In genomic region chr6:44387346-44388134, GRCh38 we compare ENCODE assay signal across 8 cellular contexts. TPM values are rescaled to one million over a fixed set of nuclear protein-coding genes. Genes with fewer than 3 reads are reported as not detected.
DNase-seq lines count a peak whose midpoint lies in the region; ATAC-seq and TF ChIP-seq lines count a peak whose summit lies in the region.

Gene CDC5L (plus strand): TSS chr6:44387706. CDS start chr6:44387824, 118 bp downstream.

- H3K4me1 Mint-ChIP-seq in activated T-cell treated with anti-CD3 and anti-CD28 coated beads, Interleukin-2, amount 50 U/mL, for 4 hours (ENCODE audit: low read depth) = peaks cover 37% of the 10 kb centered on the region

- H3K36me3 ChIP-seq in Panc1 (ENCODE audit: control insufficient read depth, insufficient read depth, low read length) (peaks cover 9% of the 10 kb centered on the region), esophagus (ENCODE audit: control insufficient read depth in 2 of 2, insufficient read depth in 2 of 2, low read length in 1 of 2) (peaks cover 0 to 6% of the 10 kb centered on the region in 2 donors), mucosa of stomach (ENCODE audit: control insufficient read depth, insufficient read depth, low read length) (no peaks in the 10 kb centered on the region)

- no TSS peak for BruUV-seq in Panc1 (replicated peaks; lab: Mats Ljungman, UMichigan)

- intact Hi-C loops in Panc1 (cut with micrococcal nuclease; ENCODE audit: unreplicated experiment) = no loop called here

- H3K4me3 ChIP-seq in Panc1 (ENCODE audit: low read depth in 2 of 2, low read length in 2 of 2) = peak within 1 kb of the TSS; percentile 91
- H3K4me3 ChIP-seq in esophagus (ENCODE audit: low read depth in 1 of 2, low read length in 2 of 2) = peak within 1 kb of the TSS; percentile 93 to 97
- peak within 1 kb of the TSS; percentile 84 for H3K4me3 ChIP-seq in mucosa of stomach (ENCODE audit: low read length)

- peak; percentile 99 for DNase-seq in DMS153 treated with DMSO at 0.1 percent for 48 hours (lab: John Stamatoyannopoulos, UW; ENCODE audit: unreplicated experiment)
- peak; percentile 97 for DNase-seq in KG1 (lab: John Stamatoyannopoulos, UW)
- peak; percentile 99 for DNase-seq in Panc1 (ENCODE audit: low read depth, low spot score)
- DNase-seq in activated T-cell treated with anti-CD3 and anti-CD28 coated beads, Interleukin-2, amount 50 U/mL, for 4 hours = peak; percentile 88
- DNase-seq in stimulated activated CD8-positive, alpha-beta memory T cell treated with anti-CD3 and anti-CD28 coated beads, Interleukin-7, amount 100 ng/mL, for 1 hour (ENCODE audit: low read depth in 2 of 2) = peak; percentile 71 to 76

- 0% methylated on average over 48 to 56 of the region's 56 CpGs for whole genome bisulfite sequencing in esophagus, 2 donors

- H3K27me3 Mint-ChIP-seq in activated T-cell treated with anti-CD3 and anti-CD28 coated beads, Interleukin-2, amount 50 U/mL, for 4 hours (ENCODE audit: low read depth) = no peaks in the 10 kb centered on the region

- H3K27me3 ChIP-seq in Panc1 (ENCODE audit: control insufficient read depth, insufficient read depth, low read length) (no peaks in the 10 kb centered on the region), esophagus (ENCODE audit: control insufficient read depth in 1 of 2, insufficient read depth in 2 of 2, low read length in 2 of 2) (no peaks in the 10 kb centered on the region), mucosa of stomach (ENCODE audit: control insufficient read depth, insufficient read depth, low read length) (no peaks in the 10 kb centered on the region)

- H3K9ac ChIP-seq in mucosa of stomach (ENCODE audit: low read length) = peak within 1 kb of the TSS; percentile 95

- H3K4me1 ChIP-seq in Panc1 (ENCODE audit: control insufficient read depth, insufficient read depth, low read length) (peaks cover 21% of the 10 kb centered on the region; the same call in 1 of the 2 replicates), esophagus (ENCODE audit: control insufficient read depth in 2 of 2, insufficient read depth in 2 of 2, low read length in 1 of 2) (no peaks in the 10 kb centered on the region), mucosa of stomach (ENCODE audit: control insufficient read depth, insufficient read depth, low read length) (peaks cover 5% of the 10 kb centered on the region)

- ATAC-seq in GM21717 (IDR thresholded peaks at IDR 0.05; ENCODE audit: unreplicated experiment) (peak; percentile 85), Panc1 (peak; percentile 97)
- ATAC-seq in activated T-cell treated with anti-CD3 and anti-CD28 coated beads, Interleukin-2, amount 50 U/mL, for 4 hours = peak; percentile 94 to 95

- H3K36me3 Mint-ChIP-seq in activated T-cell treated with anti-CD3 and anti-CD28 coated beads, Interleukin-2, amount 50 U/mL, for 4 hours (ENCODE audit: insufficient read depth) = peaks cover 24% of the 10 kb centered on the region

- H3K9me3 Mint-ChIP-seq in activated T-cell treated with anti-CD3 and anti-CD28 coated beads, Interleukin-2, amount 50 U/mL, for 4 hours = no peaks in the 10 kb centered on the region

- H3K27ac ChIP-seq in Panc1 (ENCODE audit: low read length) (peak within 1 kb of the TSS; percentile 97), esophagus (ENCODE audit: low read depth in 2 of 2, low read length in 1 of 2) (peak within 1 kb of the TSS; percentile 94 to 96)

- POLR2A ChIA-PET in Panc1 (lab: Charles Lee) = interaction anchor here (0.7 kb wide), 1 partner anchor 24 kb away, joined by 10 read pairs; no protein-coding TSS in a partner anchor

- no peaks in the 10 kb centered on the region for H3K9me3 ChIP-seq in Panc1 (ENCODE audit: control insufficient read depth, insufficient read depth, low read depth, low read length)
- H3K9me3 ChIP-seq in esophagus (ENCODE audit: control insufficient read depth in 2 of 2, insufficient read depth in 1 of 2, low read depth in 1 of 2, low read length in 1 of 2) = no peaks in the 10 kb centered on the region
- no peaks in the 10 kb centered on the region for H3K9me3 ChIP-seq in mucosa of stomach (ENCODE audit: control insufficient read depth, low read length)

- in situ Hi-C loops in Panc1 (cut with HindIII; ENCODE audit: low pct_unique_long_range_greater_than_20kb, low sequenced_read_pairs) = no loop called here

- peak within 1 kb of the TSS; percentile 93 for H3K4me3 Mint-ChIP-seq in activated T-cell treated with anti-CD3 and anti-CD28 coated beads, Interleukin-2, amount 50 U/mL, for 4 hours

- TF ChIP-seq CTCF in Panc1 (IDR thresholded peaks at IDR 0.05) = no peak

- CTCF ChIA-PET in Panc1 (lab: Charles Lee) = interaction anchor here (1.0 kb wide), 1 partner anchor 119 kb away, joined by 13 read pairs; no protein-coding TSS in a partner anchor

RNA-seq across cellular contexts. Expression of gene CDC5L, which starts in this region (rescaled TPM):
- total RNA-seq in Panc1 (2021; ENCODE audit: unreplicated experiment) = 23.3 TPM
- 9.6 TPM for polyA plus RNA-seq in Panc1 (2012; ENCODE audit: insufficient read length)
- 10 to 100 TPM; 23.5 to 24.5 (median 23.9) TPM for total RNA-seq in activated T-cell treated with anti-CD3 and anti-CD28 coated beads, Interleukin-2, amount 50 U/mL, for 4 hours
- polyA plus RNA-seq in esophagus = 1 to 10 TPM; 4.6 to 7.8 TPM

Comparison
In these comparisons a context has a peak if more than half of its experiments do, and no peak if none do; other contexts are left out.
1. Peak in every context shown above with its lines: DNase-seq, ATAC-seq, H3K4me3 ChIP-seq and H3K27ac ChIP-seq.